Comparison of ENCODE assay signal across 24 cellular contexts in the genomic region with DNA sequence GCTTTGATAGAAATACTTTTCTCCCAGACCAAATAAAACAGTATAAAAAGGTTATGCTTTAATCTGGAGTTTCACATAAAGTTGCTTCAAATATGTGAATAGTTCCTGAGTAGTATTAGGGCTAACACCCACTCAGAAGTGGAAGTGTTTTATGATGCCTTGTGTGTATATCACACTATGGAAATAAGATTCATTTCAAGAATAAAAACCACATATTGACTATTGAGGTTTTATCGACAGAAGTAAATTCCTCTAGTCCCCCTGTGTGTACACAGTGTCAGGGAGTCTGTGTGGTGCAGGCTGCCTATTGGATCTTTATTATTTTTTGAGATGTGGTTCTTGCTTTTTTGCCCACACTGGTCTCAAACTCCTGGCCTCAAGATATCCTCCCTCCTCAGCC. TPM values are rescaled to one million over a fixed set of nuclear protein-coding genes. Genes with fewer than 3 reads are reported as not detected.
DNase-seq lines count a peak whose midpoint lies in the region; ATAC-seq and TF ChIP-seq lines count a peak whose summit lies in the region.
"Had no signal": no experiment of that assay in that cellular context is flagged by ENCODE, and none has a peak within 500 bp of the region (broad histone marks: within the 10 kb centered on the region; RNA-seq: fewer than 3 reads in every experiment).

No MANE protein-coding gene starts in this region.

- H3K4me3 Mint-ChIP-seq in activated naive CD8-positive, alpha-beta T cell treated with anti-CD3 and anti-CD28 coated beads, Interleukin-2, amount 50 U/mL, for 24 hours, result no peak overlapping the region
- H3K4me3 Mint-ChIP-seq in activated naive CD8-positive, alpha-beta T cell treated with anti-CD3 and anti-CD28 coated beads for 36 hours, result no peak overlapping the region
- no peak overlapping the region for H3K4me3 Mint-ChIP-seq in activated T-helper 17 cell treated with anti-CD3 and anti-CD28 coated beads, Interleukin-2, amount 50 U/mL, for 72 hours
- no peak overlapping the region for H3K4me3 Mint-ChIP-seq in stimulated activated effector memory CD8-positive, alpha-beta T cell treated with anti-CD3 and anti-CD28 coated beads, Interleukin-12 subunit alpha, Interleukin-12 subunit beta, amount 100 ng/mL, for 72 hours
- no peak overlapping the region for H3K4me3 Mint-ChIP-seq in type B pancreatic cell
- H3K4me3 Mint-ChIP-seq in activated naive CD4-positive, alpha-beta T cell treated with anti-CD3 and anti-CD28 coated beads for 36 hours, result no peak overlapping the region
- H3K4me3 Mint-ChIP-seq: CD14-positive monocyte; CD4-positive, alpha-beta T cell; CD8-positive, alpha-beta memory T cell; HFFc6 had no signal

- H3K27ac ChIP-seq in WERI-Rb-1, result no peak overlapping the region
- H3K27ac ChIP-seq: A549; BLaER1 treated with 17β-estradiol and CSF1 and Interleukin-3, amounts not matched to agents 10 nM and 100 nM had no signal

- peak; percentile 45 for ATAC-seq in activated naive CD8-positive, alpha-beta T cell treated with anti-CD3 and anti-CD28 coated beads, Interleukin-2, amount 50 U/mL, for 24 hours
- peak; percentile 19 for ATAC-seq in activated T-helper 17 cell treated with anti-CD3 and anti-CD28 coated beads, Interleukin-2, amount 50 U/mL, for 72 hours (replicated peaks)
- ATAC-seq in stimulated activated effector memory CD8-positive, alpha-beta T cell treated with anti-CD3 and anti-CD28 coated beads, Interleukin-12 subunit alpha, Interleukin-12 subunit beta, amount 100 ng/mL, for 72 hours, result peak; percentile 58
- ATAC-seq: A549, GM12878 had no signal

- H3K27me3 Mint-ChIP-seq in activated naive CD8-positive, alpha-beta T cell treated with anti-CD3 and anti-CD28 coated beads, Interleukin-2, amount 50 U/mL, for 24 hours, result peaks cover 2% of the 10 kb centered on the region
- peaks cover 13% of the 10 kb centered on the region for H3K27me3 Mint-ChIP-seq in activated naive CD8-positive, alpha-beta T cell treated with anti-CD3 and anti-CD28 coated beads for 36 hours
- H3K27me3 Mint-ChIP-seq in activated T-helper 17 cell treated with anti-CD3 and anti-CD28 coated beads, Interleukin-2, amount 50 U/mL, for 72 hours, result no peaks in the 10 kb centered on the region
- no peaks in the 10 kb centered on the region for H3K27me3 Mint-ChIP-seq in type B pancreatic cell
- H3K27me3 Mint-ChIP-seq in activated naive CD4-positive, alpha-beta T cell treated with anti-CD3 and anti-CD28 coated beads for 36 hours (ENCODE audit: low read depth), result peaks cover 13% of the 10 kb centered on the region
- H3K27me3 Mint-ChIP-seq: CD4-positive, alpha-beta T cell had no signal

- peaks cover 10% of the 10 kb centered on the region for H3K36me3 ChIP-seq in WERI-Rb-1

- H3K9me3 Mint-ChIP-seq in activated naive CD8-positive, alpha-beta T cell treated with anti-CD3 and anti-CD28 coated beads, Interleukin-2, amount 50 U/mL, for 24 hours, result peaks cover 16% of the 10 kb centered on the region
- H3K9me3 Mint-ChIP-seq in activated naive CD8-positive, alpha-beta T cell treated with anti-CD3 and anti-CD28 coated beads for 36 hours, result peaks cover 10% of the 10 kb centered on the region
- peaks cover 1% of the 10 kb centered on the region for H3K9me3 Mint-ChIP-seq in activated T-helper 17 cell treated with anti-CD3 and anti-CD28 coated beads, Interleukin-2, amount 50 U/mL, for 72 hours
- no peaks in the 10 kb centered on the region for H3K9me3 Mint-ChIP-seq in stimulated activated effector memory CD8-positive, alpha-beta T cell treated with anti-CD3 and anti-CD28 coated beads, Interleukin-12 subunit alpha, Interleukin-12 subunit beta, amount 100 ng/mL, for 72 hours
- peaks cover 2% of the 10 kb centered on the region for H3K9me3 Mint-ChIP-seq in type B pancreatic cell
- H3K9me3 Mint-ChIP-seq in activated naive CD4-positive, alpha-beta T cell treated with anti-CD3 and anti-CD28 coated beads for 36 hours, result peaks cover 5% of the 10 kb centered on the region

- no peak for DNase-seq in activated naive CD8-positive, alpha-beta T cell treated with anti-CD3 and anti-CD28 coated beads, Interleukin-2, amount 50 U/mL, for 24 hours
- no peak for DNase-seq in activated naive CD8-positive, alpha-beta T cell treated with anti-CD3 and anti-CD28 coated beads for 36 hours
- DNase-seq in stimulated activated effector memory CD8-positive, alpha-beta T cell treated with anti-CD3 and anti-CD28 coated beads, Interleukin-12 subunit alpha, Interleukin-12 subunit beta, amount 100 ng/mL, for 72 hours (ENCODE audit: low spot score in 2 of 2), result no peak
- DNase-seq in type B pancreatic cell (ENCODE audit: extremely low spot score, unreplicated experiment) (no peak), WERI-Rb-1 (no peak)
- DNase-seq in activated naive CD4-positive, alpha-beta T cell treated with anti-CD3 and anti-CD28 coated beads for 36 hours, result no peak
- DNase-seq: 8988T; ACHN; AML-193; BE2C; CD4-positive, alpha-beta T cell; CD8-positive, alpha-beta memory T cell; DMS 273 treated with DMSO at 0.1 percent for 48 hours; DMS79; EL; GDM1; GOT3; HFFc6 had no signal

- TF ChIP-seq CTCF in type B pancreatic cell (conservative IDR thresholded peaks at IDR 0.05) (no peak), WERI-Rb-1 (IDR thresholded peaks at IDR 0.05; ENCODE audit: low read depth, low read length) (no peak)

- no peak overlapping the region for H3K4me3 ChIP-seq in WERI-Rb-1 (ENCODE audit: low read depth, low read length)
- H3K4me3 ChIP-seq: A549; BLaER1 treated with 17β-estradiol and CSF1 and Interleukin-3, amounts not matched to agents 10 nM and 100 nM; GM12878; HAP-1 had no signal

- H3K9me3 ChIP-seq in WERI-Rb-1 (ENCODE audit: severe bottlenecking), result no peaks in the 10 kb centered on the region
- H3K9me3 ChIP-seq: BE2C, HAP-1 had no signal

- peaks cover 33% of the 10 kb centered on the region for H3K36me3 Mint-ChIP-seq in activated naive CD8-positive, alpha-beta T cell treated with anti-CD3 and anti-CD28 coated beads, Interleukin-2, amount 50 U/mL, for 24 hours (ENCODE audit: low read depth)
- peaks cover 7% of the 10 kb centered on the region for H3K36me3 Mint-ChIP-seq in activated naive CD8-positive, alpha-beta T cell treated with anti-CD3 and anti-CD28 coated beads for 36 hours
- H3K36me3 Mint-ChIP-seq in activated T-helper 17 cell treated with anti-CD3 and anti-CD28 coated beads, Interleukin-2, amount 50 U/mL, for 72 hours (ENCODE audit: low read depth), result peaks cover 6% of the 10 kb centered on the region
- peaks cover 6% of the 10 kb centered on the region for H3K36me3 Mint-ChIP-seq in stimulated activated effector memory CD8-positive, alpha-beta T cell treated with anti-CD3 and anti-CD28 coated beads, Interleukin-12 subunit alpha, Interleukin-12 subunit beta, amount 100 ng/mL, for 72 hours
- peaks cover 51% of the 10 kb centered on the region for H3K36me3 Mint-ChIP-seq in type B pancreatic cell
- no peaks in the 10 kb centered on the region for H3K36me3 Mint-ChIP-seq in activated naive CD4-positive, alpha-beta T cell treated with anti-CD3 and anti-CD28 coated beads for 36 hours (ENCODE audit: low read depth)

- intact Hi-C loops in activated naive CD4-positive, alpha-beta T cell treated with anti-CD3 and anti-CD28 coated beads for 36 hours (cut with micrococcal nuclease), result no loop called here

- no peaks in the 10 kb centered on the region for H3K27me3 ChIP-seq in WERI-Rb-1 (ENCODE audit: insufficient read depth, low read depth, severe bottlenecking)
- H3K27me3 ChIP-seq: BE2C; BLaER1 treated with 17β-estradiol and CSF1 and Interleukin-3, amounts not matched to agents 10 nM and 100 nM had no signal

- H3K27ac Mint-ChIP-seq in activated naive CD8-positive, alpha-beta T cell treated with anti-CD3 and anti-CD28 coated beads, Interleukin-2, amount 50 U/mL, for 24 hours, result no peak overlapping the region
- H3K27ac Mint-ChIP-seq in activated naive CD8-positive, alpha-beta T cell treated with anti-CD3 and anti-CD28 coated beads for 36 hours, result no peak overlapping the region
- no peak overlapping the region for H3K27ac Mint-ChIP-seq in activated T-helper 17 cell treated with anti-CD3 and anti-CD28 coated beads, Interleukin-2, amount 50 U/mL, for 72 hours
- H3K27ac Mint-ChIP-seq in stimulated activated effector memory CD8-positive, alpha-beta T cell treated with anti-CD3 and anti-CD28 coated beads, Interleukin-12 subunit alpha, Interleukin-12 subunit beta, amount 100 ng/mL, for 72 hours, result no peak overlapping the region
- H3K27ac Mint-ChIP-seq in type B pancreatic cell, result peak overlapping the region; percentile 37
- H3K27ac Mint-ChIP-seq in activated naive CD4-positive, alpha-beta T cell treated with anti-CD3 and anti-CD28 coated beads for 36 hours, result no peak overlapping the region
- H3K27ac Mint-ChIP-seq: CD4-positive, alpha-beta T cell; CD8-positive, alpha-beta memory T cell; HFFc6 had no signal

- CTCF ChIA-PET in activated naive CD4-positive, alpha-beta T cell treated with anti-CD3 and anti-CD28 coated beads for 36 hours (lab: Charles Lee), result no interaction called here

- H3K4me1 Mint-ChIP-seq in activated naive CD8-positive, alpha-beta T cell treated with anti-CD3 and anti-CD28 coated beads, Interleukin-2, amount 50 U/mL, for 24 hours, result peaks cover 38% of the 10 kb centered on the region
- H3K4me1 Mint-ChIP-seq in activated naive CD8-positive, alpha-beta T cell treated with anti-CD3 and anti-CD28 coated beads for 36 hours, result peaks cover 13% of the 10 kb centered on the region
- no peaks in the 10 kb centered on the region for H3K4me1 Mint-ChIP-seq in activated T-helper 17 cell treated with anti-CD3 and anti-CD28 coated beads, Interleukin-2, amount 50 U/mL, for 72 hours
- H3K4me1 Mint-ChIP-seq in stimulated activated effector memory CD8-positive, alpha-beta T cell treated with anti-CD3 and anti-CD28 coated beads, Interleukin-12 subunit alpha, Interleukin-12 subunit beta, amount 100 ng/mL, for 72 hours, result peaks cover 16% of the 10 kb centered on the region
- peaks cover 8% of the 10 kb centered on the region for H3K4me1 Mint-ChIP-seq in type B pancreatic cell (ENCODE audit: unreplicated experiment)
- H3K4me1 Mint-ChIP-seq in activated naive CD4-positive, alpha-beta T cell treated with anti-CD3 and anti-CD28 coated beads for 36 hours (ENCODE audit: low read depth), result peaks cover 8% of the 10 kb centered on the region
- H3K4me1 Mint-ChIP-seq: CD14-positive monocyte had no signal

RNA-seq across cellular contexts. Expression of gene LRRTM2, which starts 20.8 kb away (rescaled TPM):
- not detected for total RNA-seq in activated naive CD8-positive, alpha-beta T cell treated with anti-CD3 and anti-CD28 coated beads for 36 hours
- under 1 TPM in 1 of 2 donors, not detected in 1; 0.13 TPM for total RNA-seq in activated T-helper 17 cell treated with anti-CD3 and anti-CD28 coated beads, Interleukin-2, amount 50 U/mL, for 72 hours
- 4.6 TPM in 1 of 2 replicates, not detected in the other for total RNA-seq in type B pancreatic cell (ENCODE audit: low replicate concordance)
- not detected for total RNA-seq in activated naive CD4-positive, alpha-beta T cell treated with anti-CD3 and anti-CD28 coated beads for 36 hours
- total RNA-seq: CD8-positive, alpha-beta memory T cell had no signal
